8 cellular contexts compared by ENCODE assay signal in genomic region chr7:139095194-139095659, GRCh38. TPM values are rescaled to one million over a fixed set of nuclear protein-coding genes. Genes with fewer than 3 reads are reported as not detected.
DNase-seq lines count a peak whose midpoint lies in the region; ATAC-seq and TF ChIP-seq lines count a peak whose summit lies in the region.

No MANE protein-coding gene starts in this region.

- peak overlapping the region in 4 of 10 donors; percentile 22 to 81 (median 37) for H3K27ac ChIP-seq in heart right ventricle

- WGBS in heart right ventricle, 2 donors, result 64 to 70% methylated on average over 13 of the region's 13 CpGs

- no peaks in the 10 kb centered on the region for H3K9me3 ChIP-seq in heart right ventricle

- H3K9me3 Mint-ChIP-seq in activated CD8-positive, alpha-beta T cell treated with anti-CD3 and anti-CD28 coated beads, Interleukin-2, amount 10 ng/mL, durations not matched to agents 7 days and 5 days (ENCODE audit: insufficient read depth), result no peaks in the 10 kb centered on the region
- H3K9me3 Mint-ChIP-seq in stimulated activated naive CD8-positive, alpha-beta T cell treated with anti-CD3 and anti-CD28 coated beads, Interleukin-15, Interleukin-2, amounts not matched to agents 100 ng/mL and 50 ng/mL, for 24 hours, result no peaks in the 10 kb centered on the region

- H3K27me3 ChIP-seq in heart right ventricle, result no peaks in the 10 kb centered on the region

- peak overlapping the region; percentile 6; the same call in 1 of the 2 replicates for H3K4me3 ChIP-seq in LNCaP clone FGC (ENCODE audit: low read depth, low read length)
- peak overlapping the region in 2 of 10 donors; percentile 3 to 36 for H3K4me3 ChIP-seq in heart right ventricle

- H3K27ac Mint-ChIP-seq in activated CD8-positive, alpha-beta T cell treated with anti-CD3 and anti-CD28 coated beads, Interleukin-2, amount 10 ng/mL, durations not matched to agents 7 days and 5 days, result peak overlapping the region; percentile 92
- peak overlapping the region; percentile 93 for H3K27ac Mint-ChIP-seq in stimulated activated naive CD8-positive, alpha-beta T cell treated with anti-CD3 and anti-CD28 coated beads, Interleukin-15, Interleukin-2, amounts not matched to agents 100 ng/mL and 50 ng/mL, for 24 hours

- peaks cover 0 to 36% (median 4%) of the 10 kb centered on the region in 9 donors for H3K36me3 ChIP-seq in heart right ventricle

- intact Hi-C loops in heart right ventricle (cut with DNase I), result no loop called here

- POLR2A ChIA-PET in GM10248 (lab: Yijun Ruan, JAX), result interaction anchor here (0.7 to 1.9 kb wide), 3 partner anchors 9 to 264 kb away, joined by 3 to 19 read pairs (median 7); partner anchors contain the start of gene LUC7L2
- POLR2A ChIA-PET in activated CD8-positive, alpha-beta T cell treated with anti-CD3 and anti-CD28 coated beads, Interleukin-2, amount 10 ng/mL, durations not matched to agents 7 days and 5 days (lab: Charles Lee), result interaction anchor here (0.7 to 4.6 kb wide), 19 partner anchors 9 to 1264 kb away, joined by 3 to 125 read pairs (median 6); partner anchors contain the start of genes LUC7L2 and ZC3HAV1

- H3K4me1 ChIP-seq in heart right ventricle, result peaks cover 5 to 89% (median 54%) of the 10 kb centered on the region in 9 donors

- TF ChIP-seq CTCF in GM10248 (IDR thresholded peaks at IDR 0.05; ENCODE audit: control extremely low read depth, extremely low read depth, low read depth, missing control alignments) (no peak), LNCaP clone FGC (IDR thresholded peaks at IDR 0.05; ENCODE audit: control insufficient read depth, extremely low read depth, insufficient read depth) (no peak), heart right ventricle (IDR thresholded peaks at IDR 0.05) (no peak)

- H3K27me3 Mint-ChIP-seq in activated CD8-positive, alpha-beta T cell treated with anti-CD3 and anti-CD28 coated beads, Interleukin-2, amount 10 ng/mL, durations not matched to agents 7 days and 5 days (ENCODE audit: low read depth), result no peaks in the 10 kb centered on the region
- H3K27me3 Mint-ChIP-seq in stimulated activated naive CD8-positive, alpha-beta T cell treated with anti-CD3 and anti-CD28 coated beads, Interleukin-15, Interleukin-2, amounts not matched to agents 100 ng/mL and 50 ng/mL, for 24 hours, result no peaks in the 10 kb centered on the region

- CTCF ChIA-PET in GM10248 (lab: Yijun Ruan, JAX), result interaction anchor here (0.9 to 2.9 kb wide), 14 partner anchors 9 to 209 kb away, joined by 3 to 20 read pairs (median 4); no protein-coding TSS in a partner anchor
- CTCF ChIA-PET in activated CD8-positive, alpha-beta T cell treated with anti-CD3 and anti-CD28 coated beads, Interleukin-2, amount 10 ng/mL, durations not matched to agents 7 days and 5 days (lab: Charles Lee), result interaction anchor here (0.6 to 3.3 kb wide), 17 partner anchors 9 to 208 kb away, joined by 3 to 43 read pairs (median 4); no protein-coding TSS in a partner anchor

- peak; percentile 100 for ATAC-seq in GM21723 (IDR thresholded peaks at IDR 0.05; ENCODE audit: unreplicated experiment)
- peak; percentile 84 for ATAC-seq in activated CD8-positive, alpha-beta T cell treated with anti-CD3 and anti-CD28 coated beads, Interleukin-2, amount 10 ng/mL, durations not matched to agents 7 days and 5 days
- ATAC-seq in heart right ventricle, result peak in 7 of 8 donors; percentile 53 to 70 (median 62)

- H3K4me3 Mint-ChIP-seq in activated CD8-positive, alpha-beta T cell treated with anti-CD3 and anti-CD28 coated beads, Interleukin-2, amount 10 ng/mL, durations not matched to agents 7 days and 5 days, result peak overlapping the region; percentile 78
- peak overlapping the region; percentile 79 for H3K4me3 Mint-ChIP-seq in stimulated activated naive CD8-positive, alpha-beta T cell treated with anti-CD3 and anti-CD28 coated beads, Interleukin-15, Interleukin-2, amounts not matched to agents 100 ng/mL and 50 ng/mL, for 24 hours

- peaks cover 90% of the 10 kb centered on the region for H3K36me3 Mint-ChIP-seq in activated CD8-positive, alpha-beta T cell treated with anti-CD3 and anti-CD28 coated beads, Interleukin-2, amount 10 ng/mL, durations not matched to agents 7 days and 5 days (ENCODE audit: low read depth)
- H3K36me3 Mint-ChIP-seq in stimulated activated naive CD8-positive, alpha-beta T cell treated with anti-CD3 and anti-CD28 coated beads, Interleukin-15, Interleukin-2, amounts not matched to agents 100 ng/mL and 50 ng/mL, for 24 hours (ENCODE audit: low read depth), result peaks cover 84% of the 10 kb centered on the region

- H3K4me1 Mint-ChIP-seq in activated CD8-positive, alpha-beta T cell treated with anti-CD3 and anti-CD28 coated beads, Interleukin-2, amount 10 ng/mL, durations not matched to agents 7 days and 5 days (ENCODE audit: low read depth), result peaks cover 87% of the 10 kb centered on the region
- peaks cover 97% of the 10 kb centered on the region for H3K4me1 Mint-ChIP-seq in stimulated activated naive CD8-positive, alpha-beta T cell treated with anti-CD3 and anti-CD28 coated beads, Interleukin-15, Interleukin-2, amounts not matched to agents 100 ng/mL and 50 ng/mL, for 24 hours (ENCODE audit: low read depth)

- DNase-seq in GM10248 (ENCODE audit: extremely low spot score) (peak; percentile 83), LNCaP clone FGC (ENCODE audit: low read depth) (no peak), heart right ventricle (no peak), iPS-NIHi7 (ENCODE audit: extremely low spot score) (no peak), C1 segment of cervical spinal cord (lab: John Stamatoyannopoulos, UW) (no peak)
- peak; percentile 92 for DNase-seq in activated CD8-positive, alpha-beta T cell treated with anti-CD3 and anti-CD28 coated beads, Interleukin-2, amount 10 ng/mL, durations not matched to agents 7 days and 5 days

RNA-seq across cellular contexts. Expression of gene ZC3HAV1, which starts 14.3 kb away (rescaled TPM):
- total RNA-seq in activated CD8-positive, alpha-beta T cell treated with anti-CD3 and anti-CD28 coated beads, Interleukin-2, amount 10 ng/mL, durations not matched to agents 7 days and 5 days, result 100 to 1,000 TPM; 121 to 122 TPM
- 10 to 100 TPM in 1 of 10 donors, 1 to 10 TPM in 9; 4.4 to 28.3 (median 6.7) TPM for total RNA-seq in heart right ventricle
- polyA plus RNA-seq in heart right ventricle, result 1 to 10 TPM; 2.7 to 4.3 TPM

RNA-seq across cellular contexts. Expression of gene ZC3HAV1L, which starts 59.4 kb away (rescaled TPM):
- 10 to 100 TPM; 17.3 to 20.2 TPM for total RNA-seq in activated CD8-positive, alpha-beta T cell treated with anti-CD3 and anti-CD28 coated beads, Interleukin-2, amount 10 ng/mL, durations not matched to agents 7 days and 5 days
- total RNA-seq in heart right ventricle, result 1 to 10 TPM; 1.8 to 5.8 (median 2.5) TPM
- polyA plus RNA-seq in heart right ventricle, result under 1 TPM; 0.39 to 0.95 TPM

Comparison
In these comparisons a context has a peak if more than half of its experiments do, and no peak if none do; other contexts are left out.
1. DNase-seq: peak in GM10248 (single experiment) and activated CD8-positive, alpha-beta T cell treated with anti-CD3 and anti-CD28 coated beads, Interleukin-2, amount 10 ng/mL, durations not matched to agents 7 days and 5 days (single experiment); none in LNCaP clone FGC (single experiment), heart right ventricle (0 of 2), iPS-NIHi7 (single experiment) and C1 segment of cervical spinal cord (0 of 14).
2. RNA of gene ZC3HAV1, which starts 14.3 kb away (total RNA-seq): 121 to 122 TPM in activated CD8-positive, alpha-beta T cell treated with anti-CD3 and anti-CD28 coated beads, Interleukin-2, amount 10 ng/mL, durations not matched to agents 7 days and 5 days; 4.4 to 28.3 TPM in heart right ventricle; every median in the first group is over 4 times any median in the second.
3. Peak in every context shown above with its lines, with median percentiles within 50 percentile points of each other: ATAC-seq.